In the genomic region with DNA sequence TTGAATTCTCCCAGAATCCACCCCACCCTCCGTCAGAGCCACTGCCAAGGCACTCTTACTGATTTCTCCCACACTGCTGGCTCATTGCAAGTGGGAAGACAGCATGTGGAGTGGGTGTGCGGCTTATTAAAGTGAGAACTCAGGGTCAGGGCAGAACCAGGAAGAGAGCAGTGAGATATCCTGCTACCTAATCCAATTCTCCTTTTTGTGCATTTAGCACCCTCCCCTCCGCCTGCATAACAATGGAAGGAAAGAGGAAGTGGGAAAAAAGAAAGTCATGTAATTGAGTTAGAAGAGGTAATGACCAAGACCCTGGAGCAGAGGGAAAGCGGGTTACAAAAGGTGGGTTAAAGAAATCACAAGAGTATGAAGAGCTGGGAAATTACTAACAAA, we compare ENCODE assay signal across 9 cellular contexts. TPM values are rescaled to one million over a fixed set of nuclear protein-coding genes. Genes with fewer than 3 reads are reported as not detected.
A peak's percentile ranks its signal among the peaks of the same experiment; 100 is the strongest.
DNase-seq lines count a peak whose midpoint lies in the region; ATAC-seq and TF ChIP-seq lines count a peak whose summit lies in the region.
"Had no signal": no experiment of that assay in that cellular context is flagged by ENCODE, and none has a peak within 500 bp of the region (broad histone marks: within the 10 kb centered on the region; RNA-seq: fewer than 3 reads in every experiment).

No MANE protein-coding gene starts in this region.

- no peaks in the 10 kb centered on the region for H4K20me1 ChIP-seq in osteoblast (ENCODE audit: insufficient read depth, low read length)

- H3K27me3 ChIP-seq in foreskin keratinocyte (no peaks in the 10 kb centered on the region), osteoblast (ENCODE audit: insufficient read depth, low read length) (no peaks in the 10 kb centered on the region)

- peak overlapping the region; percentile 75 for H3K4me2 ChIP-seq in osteoblast (ENCODE audit: insufficient read depth, low read length)

- peak overlapping the region; percentile 100 for H3K27ac ChIP-seq in foreskin keratinocyte
- peak overlapping the region; percentile 72 for H3K27ac ChIP-seq in osteoblast (ENCODE audit: low read depth, low read length)
- H3K27ac ChIP-seq: parathyroid adenoma had no signal

- H3K36me3 ChIP-seq in osteoblast (ENCODE audit: insufficient read depth, low read length), result no peaks in the 10 kb centered on the region

- H3K4me3 ChIP-seq in osteoblast (ENCODE audit: insufficient read depth, low read length), result peak overlapping the region; percentile 12

- peaks cover 19% of the 10 kb centered on the region for H3K4me1 ChIP-seq in foreskin keratinocyte
- H3K4me1 ChIP-seq in osteoblast (ENCODE audit: insufficient read depth, low read length), result peaks cover 26% of the 10 kb centered on the region
- H3K4me1 ChIP-seq: parathyroid adenoma had no signal

- no peaks in the 10 kb centered on the region for H3K9me3 ChIP-seq in osteoblast (ENCODE audit: low read depth, low read length)

- ATAC-seq in foreskin keratinocyte (peak; percentile 8), HG03460 (IDR thresholded peaks at IDR 0.05; ENCODE audit: unreplicated experiment) (no peak)

- TF ChIP-seq CTCF in foreskin keratinocyte (conservative IDR thresholded peaks at IDR 0.05), result no peak
- TF ChIP-seq CTCF in osteoblast (IDR thresholded peaks at IDR 0.05; ENCODE audit: extremely low read depth, low read depth, low read length), result no peak

- no peaks in the 10 kb centered on the region for H3K79me2 ChIP-seq in osteoblast (ENCODE audit: insufficient read depth, low read length)
- H3K79me2 ChIP-seq: parathyroid adenoma had no signal

- peak overlapping the region; percentile 71 for H2AFZ ChIP-seq in osteoblast (ENCODE audit: low read length)

- DNase-seq in GDM1 (lab: John Stamatoyannopoulos, UW), result peak; percentile 60
- DNase-seq in RPMI7951 (ENCODE audit: low read depth), result peak; percentile 17
- DNase-seq in foreskin keratinocyte, result no peak
- no peak for DNase-seq in osteoblast (ENCODE audit: insufficient read length, low spot score, missing footprints)
- DNase-seq in occipital lobe (lab: John Stamatoyannopoulos, UW), result no peak
- no peak for DNase-seq in stimulated activated CD4-positive, alpha-beta T cell treated with anti-CD3 and anti-CD28 coated beads, Interleukin-12 subunit alpha, Interleukin-12 subunit beta, amount 100 ng/mL, for 4 hours
- no peak for DNase-seq in stimulated activated naive CD4-positive, alpha-beta T cell treated with Interleukin-2 at 50 U/mL for 16 hours (lab: John Stamatoyannopoulos, UW)

RNA-seq across cellular contexts. Expression of gene PIK3CB, which starts 27.8 kb away (rescaled TPM):
- total RNA-seq in RPMI7951 (2014; rRNA removed; shearing (Covaris generic)), result 9.1 and 11.1 TPM in 2 replicates
- total RNA-seq in foreskin keratinocyte, result 22.9 and 23.7 TPM in 2 replicates
- 8.0 and 9.1 TPM in 2 replicates for polyA plus RNA-seq in foreskin keratinocyte
- total RNA-seq in osteoblast, result 14.5 and 16.8 TPM in 2 replicates
- total RNA-seq in occipital lobe, result 39.3 TPM

Comparison
In these comparisons a context has a peak if more than half of its experiments do, and no peak if none do; other contexts are left out.
1. DNase-seq: peak in GDM1 (single experiment) and RPMI7951 (single experiment); none in foreskin keratinocyte (0 of 2), osteoblast (single experiment), occipital lobe (single experiment), stimulated activated CD4-positive, alpha-beta T cell treated with anti-CD3 and anti-CD28 coated beads, Interleukin-12 subunit alpha, Interleukin-12 subunit beta, amount 100 ng/mL, for 4 hours (single experiment) and stimulated activated naive CD4-positive, alpha-beta T cell treated with Interleukin-2 at 50 U/mL for 16 hours (single experiment).